Comparison of ENCODE assay signal across 1 cellular context in the genomic region with DNA sequence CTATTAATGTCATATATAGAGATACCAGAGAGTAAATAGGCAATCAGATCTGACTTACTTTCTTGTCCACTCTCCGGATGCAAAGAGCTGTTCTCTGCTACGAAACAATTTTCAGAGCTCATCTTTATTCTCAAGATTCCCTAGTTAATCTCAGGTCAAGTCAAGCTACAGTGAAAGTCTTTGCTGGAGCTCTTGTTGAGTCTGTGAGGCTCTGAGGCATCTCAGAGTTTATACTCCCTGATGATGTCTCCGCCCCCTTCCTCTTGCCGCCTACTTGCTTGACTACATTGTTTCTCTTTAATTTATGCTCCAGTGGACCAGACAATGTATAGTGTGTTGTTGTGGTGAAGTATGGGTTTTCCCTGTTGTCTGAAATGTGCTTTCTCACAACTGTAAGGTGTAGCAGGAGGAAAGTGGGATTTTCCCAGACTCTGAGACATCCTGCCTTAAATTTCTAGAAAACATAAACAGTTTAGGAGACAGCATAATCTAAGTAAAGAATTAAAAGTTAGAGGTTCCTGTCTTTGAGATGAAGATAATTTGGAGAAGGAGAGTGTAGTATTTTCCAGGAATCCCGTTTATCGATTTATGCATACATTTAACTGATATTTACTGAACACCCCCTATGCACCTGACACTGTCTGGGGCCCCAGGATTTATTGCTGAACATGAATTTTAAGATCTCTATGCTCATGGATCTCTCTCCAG.
TF ChIP-seq lines count a peak whose summit lies in the region.

A gene (minus strand): TSS at position 203 of the 708 bp plus-strand sequence. CDS start 81 bp downstream, at position 122.

TF ChIP-seq in IMR-90, 13 proteins besides CTCF, POLR2A, EP300 and RAD21 (continued from another document):
- no peak for TF ChIP-seq MAZ (IDR thresholded peaks at IDR 0.05; ENCODE audit: borderline replicate concordance, low read depth, low read length)
- no peak for TF ChIP-seq MAFK (IDR thresholded peaks at IDR 0.05; ENCODE audit: low read depth, low read length)
- no peak for TF ChIP-seq SMC3 (IDR thresholded peaks at IDR 0.05; ENCODE audit: low read depth, low read length)
- TF ChIP-seq MXI1 (IDR thresholded peaks at IDR 0.05; ENCODE audit: borderline replicate concordance, low read depth, low read length), result no peak
- TF ChIP-seq, protein P1, sequence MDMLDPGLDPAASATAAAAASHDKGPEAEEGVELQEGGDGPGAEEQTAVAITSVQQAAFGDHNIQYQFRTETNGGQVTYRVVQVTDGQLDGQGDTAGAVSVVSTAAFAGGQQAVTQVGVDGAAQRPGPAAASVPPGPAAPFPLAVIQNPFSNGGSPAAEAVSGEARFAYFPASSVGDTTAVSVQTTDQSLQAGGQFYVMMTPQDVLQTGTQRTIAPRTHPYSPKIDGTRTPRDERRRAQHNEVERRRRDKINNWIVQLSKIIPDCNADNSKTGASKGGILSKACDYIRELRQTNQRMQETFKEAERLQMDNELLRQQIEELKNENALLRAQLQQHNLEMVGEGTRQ (IDR thresholded peaks at IDR 0.05; ENCODE audit: low read depth, low read length), result no peak
TF ChIP-seq in IMR-90: peak in this region for 0.
